Comparison of ENCODE assay signal across 30 cellular contexts in genomic region chr4:87090305-87090704, GRCh38.
"Had no signal": no experiment of that assay in that cellular context is flagged by ENCODE, and none has a peak within 500 bp of the region (broad histone marks: within the 10 kb centered on the region; RNA-seq: fewer than 3 reads in every experiment).

No MANE protein-coding gene starts in this region.

- H2AFZ ChIP-seq: neural progenitor cell, parathyroid adenoma had no signal

- H3K4me3 ChIP-seq: heart right ventricle, left lung, lung, neural progenitor cell, sigmoid colon, smooth muscle cell, transverse colon, upper lobe of left lung had no signal

- H3K4me2 ChIP-seq: neural progenitor cell, smooth muscle cell had no signal

- FAIRE-seq: islet of Langerhans, kidney, urothelium cell line had no signal

- H3K36me3 ChIP-seq: neural progenitor cell had no signal

- ATAC-seq: heart right ventricle; left colon; left lung; natural killer cell; right cardiac atrium; stimulated activated memory B cell treated with anti-CD40 and anti-IgM and Interleukin-4, amounts not matched to agents 10 μg/mL and 1 μg/mL and 100 μg/mL, for 72 hours; stimulated activated naive CD8-positive, alpha-beta T cell treated with anti-CD3 and anti-CD28 coated beads, Interleukin-15, amount 100 ng/mL, for 72 hours had no signal

- H3K27ac ChIP-seq: neural progenitor cell, neutrophil, parathyroid adenoma, sigmoid colon had no signal

- DNase-seq: heart right ventricle; hippocampal formation; immature natural killer cell; kidney; left colon; left lung; mesendoderm; naive B cell; natural killer cell; nephron progenitor cell; occipital lobe; right cardiac atrium; sigmoid colon; stimulated activated CD4-positive, alpha-beta T cell treated with anti-CD3 and anti-CD28 coated beads, Interleukin-1b, Interleukin-23, amount 100 ng/mL, for 48 hours; stimulated activated CD4-positive, alpha-beta T cell treated with anti-CD3 and anti-CD28 coated beads, Interleukin-2, amount 100 ng/mL, for 48 hours; stimulated activated CD4-positive, alpha-beta T cell treated with anti-CD3 and anti-CD28 coated beads, Interleukin-4, amount 100 ng/mL, for 4 hours; stimulated activated CD8-positive, alpha-beta memory T cell treated with anti-CD3 and anti-CD28 coated beads, Interleukin-4, amount 100 ng/mL, for 48 hours; stimulated activated naive CD4-positive, alpha-beta T cell treated with Interleukin-2 at 50 U/mL for 16 hours; stimulated activated naive CD8-positive, alpha-beta T cell treated with anti-CD3 and anti-CD28 coated beads, Interleukin-15, amount 100 ng/mL, for 72 hours; substantia nigra; transverse colon; upper lobe of left lung had no signal

- H3K9me3 ChIP-seq: heart right ventricle, left lung, neutrophil, sigmoid colon, transverse colon, upper lobe of left lung had no signal

- H3K27me3 ChIP-seq: heart right ventricle, left lung, neural progenitor cell, neutrophil, sigmoid colon, transverse colon, upper lobe of left lung had no signal
